8 cellular contexts compared by ENCODE assay signal in the genomic region with DNA sequence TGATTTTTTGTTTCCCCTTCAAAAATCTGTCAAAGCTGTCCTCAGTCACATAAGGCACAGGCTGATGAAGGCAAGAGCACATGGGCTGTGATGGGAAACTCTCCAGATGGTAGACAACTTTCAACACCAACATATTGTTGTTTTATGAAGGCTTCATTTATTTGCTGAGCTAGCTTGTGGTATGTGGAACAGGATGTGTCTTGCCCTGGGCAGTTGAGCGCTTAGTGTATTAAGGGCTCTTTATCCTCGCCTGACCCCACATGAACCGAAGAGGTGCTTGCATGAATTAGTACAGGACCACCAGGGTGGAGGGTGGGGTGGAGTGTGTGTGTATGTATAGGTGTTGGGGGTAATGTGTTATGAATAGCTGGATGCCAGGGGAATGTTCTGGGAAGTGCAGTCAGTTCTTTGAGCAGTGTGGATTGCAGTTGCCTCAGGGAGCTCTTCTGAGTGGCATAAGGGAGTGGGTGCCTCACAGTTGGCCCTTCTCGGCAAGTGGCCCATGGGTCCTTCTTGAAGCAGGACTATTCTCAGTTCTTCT.
DNase-seq lines count a peak whose midpoint lies in the region; ATAC-seq, FAIRE-seq and TF ChIP-seq lines count a peak whose summit lies in the region.

No MANE protein-coding gene starts in this region.

- no peaks in the 10 kb centered on the region for H3K36me3 ChIP-seq in pancreas

- FAIRE-seq in pancreas (lab: Jason Lieb, UNC): no peak
- FAIRE-seq in frontal cortex (lab: Jason Lieb, UNC): no peak

- no peaks in the 10 kb centered on the region for H3K9me3 ChIP-seq in pancreas

- peak; percentile 55 for ATAC-seq in esophagus mucosa
- peak; percentile 38 to 60 (median 50) for ATAC-seq in pancreas

- H3K27me3 ChIP-seq in pancreas: peaks cover 0 to 7% (median 0%) of the 10 kb centered on the region in 4 donors

- intact Hi-C loops in pancreas (cut with DNase I): loop anchor here in 1 of 3 donors (10.0 kb wide), 1 partner anchor 610 kb away; no protein-coding TSS in a partner anchor

- DNase-seq in DMS 273 treated with DMSO at 0.1 percent for 48 hours (lab: John Stamatoyannopoulos, UW) (peak; percentile 82), NCI-H69 (lab: John Stamatoyannopoulos, UW) (peak; percentile 87), pancreas (no peak), NCI-H1436 (lab: John Stamatoyannopoulos, UW) (no peak), frontal cortex (ENCODE audit: low spot score in 2 of 2) (no peak), NCI-H226 (no peak), NCI-H2107 (lab: John Stamatoyannopoulos, UW) (no peak)

- peaks cover 0 to 3% (median 0%) of the 10 kb centered on the region in 3 donors for H3K4me1 ChIP-seq in pancreas

- H3K27ac ChIP-seq in pancreas: peak overlapping the region in 2 of 4 donors; percentile 19 to 39

- no peak for TF ChIP-seq CTCF in pancreas (IDR thresholded peaks at IDR 0.05)

- WGBS in pancreas, 2 donors: 36 to 39% methylated on average over 4 of the region's 4 CpGs

- no peak overlapping the region for H3K4me3 ChIP-seq in pancreas

Comparison
In these comparisons a context has a peak if more than half of its experiments do, and no peak if none do; other contexts are left out.
1. DNase-seq: peak in DMS 273 treated with DMSO at 0.1 percent for 48 hours (single experiment) and NCI-H69 (single experiment); none in pancreas (0 of 6), NCI-H1436 (single experiment), frontal cortex (0 of 2), NCI-H226 (single experiment) and NCI-H2107 (single experiment).